Comparison of ENCODE assay signal across 13 cellular contexts in the genomic region with DNA sequence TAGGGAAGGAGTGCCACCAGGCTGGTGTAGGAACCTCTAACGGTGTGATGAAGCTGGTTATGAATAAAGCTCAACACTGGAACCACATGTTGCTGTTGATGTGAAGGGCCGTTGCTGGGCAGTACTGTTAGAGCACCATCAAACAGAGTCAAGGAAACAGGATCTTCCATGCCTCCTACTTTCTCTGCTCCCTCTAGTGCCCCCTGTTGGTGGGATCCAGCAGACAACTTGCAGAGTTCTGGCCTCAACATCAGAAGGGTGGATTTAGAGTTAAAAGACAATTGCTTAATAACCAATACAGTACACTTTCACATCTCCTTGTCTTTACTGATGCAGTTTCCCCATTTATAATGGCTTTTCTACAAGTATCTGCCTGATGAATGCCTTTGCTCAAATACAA.
DNase-seq lines count a peak whose midpoint lies in the region; ATAC-seq and TF ChIP-seq lines count a peak whose summit lies in the region.
"Had no signal": no experiment of that assay in that cellular context is flagged by ENCODE, and none has a peak within 500 bp of the region (broad histone marks: within the 10 kb centered on the region; RNA-seq: fewer than 3 reads in every experiment).

No MANE protein-coding gene starts in this region.

- H3K9ac ChIP-seq in OCI-LY3 (ENCODE audit: low read length): no peak overlapping the region

- no peaks in the 10 kb centered on the region for H4K20me1 ChIP-seq in OCI-LY3 (ENCODE audit: insufficient read depth, low read length)

- no peaks in the 10 kb centered on the region for H3K79me2 ChIP-seq in OCI-LY3 (ENCODE audit: low read length)

- ATAC-seq in HG03432 (IDR thresholded peaks at IDR 0.05; ENCODE audit: unreplicated experiment): no peak
- ATAC-seq: naive thymus-derived CD4-positive, alpha-beta T cell; stimulated activated naive B cell treated with anti-CD40 and anti-IgM and Interleukin-4, amounts not matched to agents 10 μg/mL and 1 μg/mL and 100 μg/mL, for 72 hours had no signal

- H3K36me3 ChIP-seq in OCI-LY3 (replicated peaks; ENCODE audit: low read depth, low read length): no peaks in the 10 kb centered on the region

- no peaks in the 10 kb centered on the region for H3K27me3 ChIP-seq in OCI-LY3 (ENCODE audit: low read depth, low read length)

- in situ Hi-C loops in GM13976 (cut with MboI; ENCODE audit: low sequenced_read_pairs, unreplicated experiment): no loop called here

- H3K27ac ChIP-seq in OCI-LY3 (ENCODE audit: low read length): no peak overlapping the region
- H3K27ac ChIP-seq in RWPE1: no peak overlapping the region

- H3K4me1 ChIP-seq in OCI-LY3 (ENCODE audit: low read length): peaks cover 12% of the 10 kb centered on the region

- DNase-seq in COLO668 (lab: John Stamatoyannopoulos, UW; ENCODE audit: unreplicated experiment) (peak; percentile 20), GM13976 (ENCODE audit: low spot score) (peak; percentile 23), germinal center (ENCODE audit: low spot score) (peak; percentile 4), cerebellar cortex (ENCODE audit: low spot score) (no peak), NCI-H1436 (lab: John Stamatoyannopoulos, UW) (no peak), RWPE1 (ENCODE audit: low spot score) (no peak)
- DNase-seq: effector CD4-positive, alpha-beta T cell; naive thymus-derived CD4-positive, alpha-beta T cell; NCI-H1417 treated with DMSO at 0.1 percent for 48 hours; SIG-M5; stimulated activated naive B cell treated with anti-CD40 and anti-IgM and Interleukin-4, amounts not matched to agents 10 μg/mL and 1 μg/mL and 100 μg/mL, for 72 hours had no signal

- no peak overlapping the region for H3K4me3 ChIP-seq in OCI-LY3 (ENCODE audit: low read length)

- H3K4me2 ChIP-seq in OCI-LY3 (ENCODE audit: low read length): no peak overlapping the region

- TF ChIP-seq CTCF in GM13976 (IDR thresholded peaks at IDR 0.05; ENCODE audit: borderline replicate concordance, control extremely low read depth, extremely low read depth, insufficient read depth, missing control alignments) (peak; percentile 11), OCI-LY3 (IDR thresholded peaks at IDR 0.05; ENCODE audit: low read depth, low read length) (peak; percentile 44), RWPE1 (conservative IDR thresholded peaks at IDR 0.05; ENCODE audit: low read depth) (no peak)

- no peaks in the 10 kb centered on the region for H3K9me3 ChIP-seq in OCI-LY3 (ENCODE audit: insufficient read depth, low read length)

- POLR2A ChIA-PET in RWPE1 (lab: Yijun Ruan, JAX; ENCODE audit: low non-redundant PET): no interaction called here

- no peak overlapping the region for H2AFZ ChIP-seq in OCI-LY3 (ENCODE audit: low read depth, low read length)

- CTCF ChIA-PET in RWPE1 (lab: Yijun Ruan, JAX): interaction anchor here (0.6 to 0.7 kb wide), 3 partner anchors 21 to 494 kb away, joined by 3 read pairs; no protein-coding TSS in a partner anchor

Comparison
In these comparisons a context has a peak if more than half of its experiments do, and no peak if none do; other contexts are left out.
1. DNase-seq: peak in COLO668 (single experiment), GM13976 (single experiment) and germinal center (single experiment); none in cerebellar cortex (single experiment), NCI-H1436 (single experiment) and RWPE1 (single experiment).